ENCODE assay signal across 8 cellular contexts in genomic region chr3:129162729-129163579, GRCh38. TPM values are rescaled to one million over a fixed set of nuclear protein-coding genes. Genes with fewer than 3 reads are reported as not detected.
DNase-seq lines count a peak whose midpoint lies in the region; ATAC-seq, FAIRE-seq and TF ChIP-seq lines count a peak whose summit lies in the region.

No MANE protein-coding gene starts in this region.

- H3K4me3 ChIP-seq in kidney (ENCODE audit: low read length in 2 of 2) (no peak overlapping the region), lower lobe of right lung (no peak overlapping the region)

- H3K9ac ChIP-seq in kidney (ENCODE audit: low read length in 2 of 2), result no peak overlapping the region

- H3K36me3 ChIP-seq in KOPT-K1 (ENCODE audit: insufficient read depth, low read length) (peaks cover 46% of the 10 kb centered on the region), kidney (ENCODE audit: control insufficient read depth in 1 of 2, insufficient read depth in 2 of 2, low read length in 2 of 2) (peaks cover 12 to 22% of the 10 kb centered on the region in 2 donors), lower lobe of right lung (peaks cover 37% of the 10 kb centered on the region)

- TF ChIP-seq CTCF in kidney (IDR thresholded peaks at IDR 0.05; ENCODE audit: borderline replicate concordance, extremely low read depth, insufficient read depth) (no peak), lower lobe of right lung (IDR thresholded peaks at IDR 0.05) (no peak)

- peak overlapping the region; percentile 96 for H3K27ac ChIP-seq in KOPT-K1 (ENCODE audit: low read depth, low read length, poor library complexity, severe bottlenecking)
- H3K27ac ChIP-seq in kidney (ENCODE audit: low read depth in 2 of 2, low read length in 2 of 2), result no peak overlapping the region
- no peak overlapping the region for H3K27ac ChIP-seq in lower lobe of right lung

- DNase-seq in DMS 273 treated with DMSO at 0.1 percent for 48 hours (lab: John Stamatoyannopoulos, UW) (peak; percentile 55), naive B cell (no peak), NCI-H1436 treated with DMSO at 0.1 percent for 48 hours (lab: John Stamatoyannopoulos, UW) (no peak), kidney (no peak), lower lobe of right lung (no peak)
- DNase-seq in activated naive CD8-positive, alpha-beta T cell treated with anti-CD3 and anti-CD28 coated beads, Interleukin-2, amount 50 U/mL, for 24 hours, result no peak

- H3K9me3 ChIP-seq in KOPT-K1 (ENCODE audit: insufficient read depth, low read length, poor library complexity, severe bottlenecking) (no peaks in the 10 kb centered on the region), kidney (ENCODE audit: control insufficient read depth in 1 of 2, low read length in 2 of 2) (no peaks in the 10 kb centered on the region), lower lobe of right lung (no peaks in the 10 kb centered on the region)

- H3K4me1 Mint-ChIP-seq in activated naive CD8-positive, alpha-beta T cell treated with anti-CD3 and anti-CD28 coated beads, Interleukin-2, amount 50 U/mL, for 24 hours, result peaks cover 42% of the 10 kb centered on the region
- peaks cover 28 to 32% (median 32%) of the 10 kb centered on the region in 3 donors for H3K4me1 Mint-ChIP-seq in naive B cell

- no peaks in the 10 kb centered on the region for H3K27me3 ChIP-seq in lower lobe of right lung (ENCODE audit: low read depth)

- peak overlapping the region; percentile 97 for H3K4me3 Mint-ChIP-seq in activated naive CD8-positive, alpha-beta T cell treated with anti-CD3 and anti-CD28 coated beads, Interleukin-2, amount 50 U/mL, for 24 hours
- peak overlapping the region in 6 of 8 donors; percentile 44 to 99 (median 97) for H3K4me3 Mint-ChIP-seq in naive B cell

- H3K9me3 Mint-ChIP-seq in activated naive CD8-positive, alpha-beta T cell treated with anti-CD3 and anti-CD28 coated beads, Interleukin-2, amount 50 U/mL, for 24 hours, result no peaks in the 10 kb centered on the region
- H3K9me3 Mint-ChIP-seq in naive B cell, result no peaks in the 10 kb centered on the region

- peaks cover 2% of the 10 kb centered on the region for H3K27me3 Mint-ChIP-seq in activated naive CD8-positive, alpha-beta T cell treated with anti-CD3 and anti-CD28 coated beads, Interleukin-2, amount 50 U/mL, for 24 hours
- H3K27me3 Mint-ChIP-seq in naive B cell, result no peaks in the 10 kb centered on the region

- no peak for FAIRE-seq in kidney (lab: Jason Lieb, UNC)

- H3K36me3 Mint-ChIP-seq in activated naive CD8-positive, alpha-beta T cell treated with anti-CD3 and anti-CD28 coated beads, Interleukin-2, amount 50 U/mL, for 24 hours (ENCODE audit: low read depth), result peaks cover 32% of the 10 kb centered on the region
- peaks cover 0 to 8% of the 10 kb centered on the region in 2 donors for H3K36me3 Mint-ChIP-seq in naive B cell

- H3K27ac Mint-ChIP-seq in activated naive CD8-positive, alpha-beta T cell treated with anti-CD3 and anti-CD28 coated beads, Interleukin-2, amount 50 U/mL, for 24 hours, result peak overlapping the region; percentile 100
- peak overlapping the region in 5 of 6 donors; percentile 97 to 100 (median 99) for H3K27ac Mint-ChIP-seq in naive B cell

- ATAC-seq in activated naive CD8-positive, alpha-beta T cell treated with anti-CD3 and anti-CD28 coated beads, Interleukin-2, amount 50 U/mL, for 24 hours, result no peak
- ATAC-seq in naive B cell (ENCODE audit: low read depth in 2 of 2), result no peak
- no peak for ATAC-seq in lower lobe of right lung
- no peak for ATAC-seq in GM18517 (IDR thresholded peaks at IDR 0.05; ENCODE audit: unreplicated experiment)

- intact Hi-C loops in kidney (cut with DNase I), result no loop called here
- intact Hi-C loops in lower lobe of right lung (cut with DNase I), result no loop called here

- peaks cover 4 to 5% of the 10 kb centered on the region in 2 donors for H3K4me1 ChIP-seq in kidney (ENCODE audit: control insufficient read depth in 1 of 2, insufficient read depth in 1 of 2, low read depth in 1 of 2, low read length in 2 of 2)
- peaks cover 26% of the 10 kb centered on the region for H3K4me1 ChIP-seq in lower lobe of right lung

RNA-seq across cellular contexts. Expression of gene ISY1, which starts 2.1 kb away (rescaled TPM):
- polyA plus RNA-seq in naive B cell (ENCODE audit: low read depth in 6 of 6), result 10 to 100 TPM; 74.5 to 95.8 (median 88.9) TPM
- 27.1 TPM for total RNA-seq in kidney
- polyA plus RNA-seq in kidney (ENCODE audit: insufficient read depth, low read depth, low replicate concordance), result 22.4 TPM
- 31.0 TPM for total RNA-seq in lower lobe of right lung

RNA-seq across cellular contexts. Expression of gene CNBP, which starts 20.7 kb away (rescaled TPM):
- polyA plus RNA-seq in naive B cell (ENCODE audit: low read depth in 6 of 6), result 1,000 to 10,000 TPM in 3 of 6 donors, 100 to 1,000 TPM in 3; 838 to 1,460 (median 963) TPM
- 309 TPM for total RNA-seq in kidney
- polyA plus RNA-seq in kidney (ENCODE audit: insufficient read depth, low read depth, low replicate concordance), result 267 TPM
- total RNA-seq in lower lobe of right lung, result 298 TPM

RNA-seq across cellular contexts. Expression of gene RAB43, which starts 41.4 kb away (rescaled TPM):
- polyA plus RNA-seq in naive B cell (ENCODE audit: low read depth in 6 of 6), result 10 to 100 TPM in 2 of 6 donors, 1 to 10 TPM in 4; 4.0 to 10.7 (median 7.0) TPM
- 27.6 TPM for total RNA-seq in kidney
- 5.5 TPM for polyA plus RNA-seq in kidney (ENCODE audit: insufficient read depth, low read depth, low replicate concordance)
- 29.9 TPM for total RNA-seq in lower lobe of right lung
